In the genomic region with DNA sequence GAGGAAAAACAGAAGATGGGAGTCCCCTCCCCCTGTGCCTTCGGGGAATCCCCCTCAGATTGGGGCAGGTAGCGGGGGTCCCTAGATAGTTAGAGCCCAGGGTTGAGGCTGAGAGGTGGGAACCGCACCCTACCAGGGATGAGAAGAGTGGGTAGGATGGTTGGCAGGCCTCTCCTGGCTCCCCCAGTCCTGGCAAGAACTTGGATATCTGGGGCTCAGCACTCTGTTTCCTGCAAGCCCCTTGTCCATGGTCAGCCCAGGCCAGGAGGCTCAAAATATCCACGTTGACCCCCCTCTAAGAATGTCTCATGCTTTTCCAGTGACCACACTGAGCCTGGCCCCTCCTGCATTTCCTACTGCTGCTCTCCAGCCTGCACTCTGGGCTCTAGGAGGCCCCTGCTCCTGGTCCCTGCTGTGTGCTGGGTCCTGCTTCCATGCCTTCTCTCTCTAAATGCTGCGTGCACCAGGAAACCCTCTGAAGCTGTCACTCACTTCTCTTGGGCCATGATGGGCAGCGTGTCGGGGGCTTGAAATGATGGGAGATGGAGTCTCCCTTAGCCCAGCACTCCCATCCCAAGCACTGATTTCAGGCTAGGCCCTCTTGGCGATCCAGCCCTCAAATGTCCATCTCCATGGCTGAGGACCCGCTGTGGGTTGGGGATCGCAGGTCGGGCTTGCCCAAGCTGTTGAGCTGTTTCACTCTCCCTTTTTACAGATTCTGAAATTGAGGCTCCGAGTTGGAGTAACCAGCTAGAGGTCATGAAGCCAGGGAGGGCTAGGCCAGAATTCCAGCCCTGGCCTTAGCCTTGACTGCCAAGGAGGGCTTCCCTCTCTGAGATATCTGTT, we compare ENCODE assay signal across 8 cellular contexts. TPM values are rescaled to one million over a fixed set of nuclear protein-coding genes. Genes with fewer than 3 reads are reported as not detected.
DNase-seq lines count a peak whose midpoint lies in the region; ATAC-seq and TF ChIP-seq lines count a peak whose summit lies in the region.

No MANE protein-coding gene starts in this region.

- TF ChIP-seq CTCF in AG10803 (conservative IDR thresholded peaks at IDR 0.05; ENCODE audit: low read length) = no peak
- no peak for TF ChIP-seq CTCF in NB4 (IDR thresholded peaks at IDR 0.05; ENCODE audit: low read depth, low read length)
- TF ChIP-seq CTCF in dorsolateral prefrontal cortex (IDR thresholded peaks at IDR 0.05 in 54 of 56, conservative IDR thresholded peaks at IDR 0.05 in 2 of 56; ENCODE audit: low read depth in 1 of 56, partially characterized antibody in 56 of 56) = no peak
- TF ChIP-seq CTCF in nephron progenitor cell (IDR thresholded peaks at IDR 0.05) = no peak

- peaks cover 9% of the 10 kb centered on the region for H3K27me3 Mint-ChIP-seq in nephron progenitor cell (ENCODE audit: low read depth, poor library complexity)

- peak overlapping the region; percentile 90 for H3K27ac Mint-ChIP-seq in nephron progenitor cell

- peak overlapping the region; percentile 84 to 100 (median 98) for H3K27ac ChIP-seq in dorsolateral prefrontal cortex

- H3K4me3 ChIP-seq in AG10803 (ENCODE audit: low read length) = peak overlapping the region; percentile 95
- H3K4me3 ChIP-seq in NB4 (ENCODE audit: low read depth, low read length) = peak overlapping the region; percentile 87
- peak overlapping the region; percentile 6 to 100 (median 98) for H3K4me3 ChIP-seq in dorsolateral prefrontal cortex

- H3K4me3 Mint-ChIP-seq in nephron progenitor cell = peak overlapping the region; percentile 82

- DNase-seq in AG10803 (ENCODE audit: low read depth) = no peak
- DNase-seq in NB4 (ENCODE audit: low read depth) = no peak
- no peak for DNase-seq in dorsolateral prefrontal cortex
- DNase-seq in nephron progenitor cell = no peak
- DNase-seq in stimulated activated CD4-positive, alpha-beta T cell treated with anti-CD3 and anti-CD28 coated beads, Interleukin-1b, Interleukin-23, amount 100 ng/mL, for 48 hours = no peak
- DNase-seq in NCI-H526 (lab: John Stamatoyannopoulos, UW) = no peak

- ATAC-seq in HG02642 (IDR thresholded peaks at IDR 0.05; ENCODE audit: poor library complexity, unreplicated experiment) = no peak
- ATAC-seq in esophagus mucosa = no peak

- peaks cover 30% of the 10 kb centered on the region for H3K36me3 Mint-ChIP-seq in nephron progenitor cell (ENCODE audit: low read depth)

- TF ChIP-seq POLR2A in NB4 (IDR thresholded peaks at IDR 0.05; ENCODE audit: extremely low read depth, insufficient read length) = no peak

- peaks cover 50% of the 10 kb centered on the region for H3K4me1 Mint-ChIP-seq in nephron progenitor cell

- intact Hi-C loops in dorsolateral prefrontal cortex (cut with DNase I) = loop anchor here (2.0 to 5.0 kb wide), 2 partner anchors 37 to 70 kb away; no protein-coding TSS in a partner anchor

- no peaks in the 10 kb centered on the region for H3K9me3 Mint-ChIP-seq in nephron progenitor cell

- no peaks in the 10 kb centered on the region for H3K27me3 ChIP-seq in dorsolateral prefrontal cortex

RNA-seq across cellular contexts. Expression of a gene that starts 2.0 kb away (rescaled TPM):
- total RNA-seq in dorsolateral prefrontal cortex (100 to 1,000 TPM in 4 of 120 experiments, 10 to 100 TPM in 116; 30.9 to 133 (median 57.4) TPM), esophagus mucosa (32.4 TPM)

RNA-seq across cellular contexts. Expression of a gene that starts 3.6 kb away (rescaled TPM):
- total RNA-seq in dorsolateral prefrontal cortex = 10 to 100 TPM; 25.1 to 44.9 (median 31.2) TPM
- total RNA-seq in esophagus mucosa = 23.8 TPM

RNA-seq across cellular contexts. Expression of a gene that starts 16.4 kb away (rescaled TPM):
- total RNA-seq in dorsolateral prefrontal cortex = 10 to 100 TPM in 3 of 120 experiments, 1 to 10 TPM in 114, under 1 TPM in 3; 0.74 to 10.5 (median 4.1) TPM
- 20.2 TPM for total RNA-seq in esophagus mucosa

RNA-seq across cellular contexts. Expression of a gene that starts 25.9 kb away (rescaled TPM):
- total RNA-seq in dorsolateral prefrontal cortex = 10 to 100 TPM in 119 of 120 experiments, 1 to 10 TPM in 1; 8.6 to 68.2 (median 26.7) TPM
- 23.1 TPM for total RNA-seq in esophagus mucosa

RNA-seq across cellular contexts. Expression of a gene that starts 36.1 kb away (rescaled TPM):
- 10 to 100 TPM; 17.3 to 49.0 (median 28.4) TPM for total RNA-seq in dorsolateral prefrontal cortex
- 52.6 TPM for total RNA-seq in esophagus mucosa
